Comparison of ENCODE assay signal across 14 cellular contexts in genomic region chr1:178232108-178232507, GRCh38.
DNase-seq lines count a peak whose midpoint lies in the region; ATAC-seq, FAIRE-seq and TF ChIP-seq lines count a peak whose summit lies in the region.
"Had no signal": no experiment of that assay in that cellular context is flagged by ENCODE, and none has a peak within 500 bp of the region (broad histone marks: within the 10 kb centered on the region; RNA-seq: fewer than 3 reads in every experiment).

No MANE protein-coding gene starts in this region.

- H4K20me1 ChIP-seq in HepG2 (ENCODE audit: insufficient read depth, low read length) = no peaks in the 10 kb centered on the region

- no peak for TF ChIP-seq RAD21 in HepG2 (CRISPR knock-in tag; IDR thresholded peaks at IDR 0.05)

- TF ChIP-seq EP300 in HepG2 (IDR thresholded peaks at IDR 0.05; ENCODE audit: low read depth in 2 of 2, low read length in 2 of 2) (no peak), HepG2 (CRISPR knock-in tag; IDR thresholded peaks at IDR 0.05; ENCODE audit: borderline replicate concordance) (no peak)

- no peak overlapping the region for H3K27ac ChIP-seq in HepG2 (ENCODE audit: extremely low read length, insufficient read depth, low read length)
- no peak overlapping the region for H3K27ac ChIP-seq in right lobe of liver
- peak overlapping the region; percentile 14 for H3K27ac ChIP-seq in epithelial cell of prostate
- H3K27ac ChIP-seq: C4-2B had no signal

- no peaks in the 10 kb centered on the region for H3K36me3 ChIP-seq in HepG2 (replicated peaks in 1 of 2; ENCODE audit: control insufficient read depth in 1 of 2, insufficient read depth in 2 of 2, low read length in 2 of 2)
- H3K36me3 ChIP-seq in right lobe of liver = no peaks in the 10 kb centered on the region

- no peak overlapping the region for H3K4me2 ChIP-seq in HepG2 (ENCODE audit: low read depth, low read length)

- H3K4me3 ChIP-seq in HepG2 (replicated peaks in 1 of 3; ENCODE audit: insufficient read depth in 1 of 3, low read depth in 2 of 3, low read length in 3 of 3) (no peak overlapping the region), right lobe of liver (no peak overlapping the region)
- H3K4me3 ChIP-seq: GM12878 had no signal

- in situ Hi-C loops in HepG2 (cut with HindIII; ENCODE audit: extremely low pct_ligation_motif_present, low pct_unique_long_range_greater_than_20kb) = no loop called here

- BruUV-seq in HepG2 (replicated peaks; lab: Mats Ljungman, UMichigan) = no TSS peak

- ATAC-seq in HepG2 = no peak
- no peak for ATAC-seq in right lobe of liver
- ATAC-seq in WTC11 = no peak
- no peak for ATAC-seq in HG02798 (IDR thresholded peaks at IDR 0.05; ENCODE audit: poor library complexity, unreplicated experiment)
- ATAC-seq: GM12878 had no signal

- CTCF ChIA-PET in HepG2 (lab: Yijun Ruan, JAX; ENCODE audit: low intra/inter-chr PET ratio, low total read pairs) = no interaction called here
- CTCF ChIA-PET in WTC11 (lab: Charles Lee) = no interaction called here

- no peak overlapping the region for H3K4me3 Mint-ChIP-seq in WTC11
- H3K4me3 Mint-ChIP-seq: B cell; CD4-positive, alpha-beta memory T cell had no signal

- H3K79me2 ChIP-seq in HepG2 (ENCODE audit: insufficient read depth, low read length) = no peaks in the 10 kb centered on the region

- POLR2A ChIA-PET in HepG2 (lab: Yijun Ruan, JAX) (no interaction called here), WTC11 (lab: Charles Lee) (no interaction called here)

- H3K9me3 ChIP-seq in HepG2 (ENCODE audit: low read length) (no peaks in the 10 kb centered on the region), right lobe of liver (no peaks in the 10 kb centered on the region)

- no peaks in the 10 kb centered on the region for H3K27me3 ChIP-seq in HepG2 (ENCODE audit: control insufficient read depth in 1 of 2, insufficient read depth in 2 of 2, low read length in 2 of 2)
- H3K27me3 ChIP-seq in right lobe of liver = no peaks in the 10 kb centered on the region

- no peaks in the 10 kb centered on the region for H3K9me3 Mint-ChIP-seq in WTC11

- no peak overlapping the region for H3K9ac ChIP-seq in HepG2 (ENCODE audit: insufficient read depth, low read depth, low read length)

- peak overlapping the region; percentile 34; the same call in 1 of the 2 replicates for H3K27ac Mint-ChIP-seq in WTC11
- H3K27ac Mint-ChIP-seq: B cell; CD4-positive, alpha-beta memory T cell had no signal

- no peak for FAIRE-seq in HepG2 (lab: Jason Lieb, UNC)
- FAIRE-seq in H54 (lab: Jason Lieb, UNC) = no peak
- FAIRE-seq: GM12878, GM18507 had no signal

- DNase-seq in HepG2 (ENCODE audit: low spot score) = no peak
- DNase-seq in right lobe of liver = no peak
- no peak for DNase-seq in WTC11 (ENCODE audit: low spot score)
- no peak for DNase-seq in epithelial cell of prostate (ENCODE audit: low read depth, low spot score)
- DNase-seq in H54 (ENCODE audit: insufficient read length, low spot score) = no peak
- DNase-seq in HCEC 1CT = no peak
- DNase-seq: CD4-positive, alpha-beta memory T cell; DMS53; H7 had no signal

- TF ChIP-seq CTCF in HepG2 (CRISPR knock-in tag; IDR thresholded peaks at IDR 0.05) (no peak), right lobe of liver (IDR thresholded peaks at IDR 0.05) (no peak), WTC11 (IDR thresholded peaks at IDR 0.05) (no peak)

- peaks cover 31% of the 10 kb centered on the region for H3K4me1 Mint-ChIP-seq in WTC11
- H3K4me1 Mint-ChIP-seq: B cell; CD4-positive, alpha-beta memory T cell had no signal

- no peak for TF ChIP-seq POLR2A in HepG2 (IDR thresholded peaks at IDR 0.05; ENCODE audit: insufficient read depth in 1 of 2, low read depth in 2 of 2, low read length in 2 of 2)
- TF ChIP-seq POLR2A in right lobe of liver (IDR thresholded peaks at IDR 0.05) = no peak
- no peak for TF ChIP-seq POLR2A in H54 (IDR thresholded peaks at IDR 0.05; ENCODE audit: low read depth, low read length)

- H2AFZ ChIP-seq in HepG2 (ENCODE audit: low read length) = no peak overlapping the region

- intact Hi-C loops in HepG2 (cut with micrococcal nuclease; ENCODE audit: unreplicated experiment) (no loop called here), right lobe of liver (cut with DNase I) (no loop called here)

- no peaks in the 10 kb centered on the region for H3K4me1 ChIP-seq in HepG2 (ENCODE audit: insufficient read depth, low read length)
- H3K4me1 ChIP-seq in right lobe of liver = no peaks in the 10 kb centered on the region

- no peaks in the 10 kb centered on the region for H3K36me3 Mint-ChIP-seq in WTC11
- H3K36me3 Mint-ChIP-seq: CD4-positive, alpha-beta memory T cell had no signal

- H3K27me3 Mint-ChIP-seq in WTC11 (ENCODE audit: low read depth) = no peaks in the 10 kb centered on the region
- H3K27me3 Mint-ChIP-seq: CD4-positive, alpha-beta memory T cell had no signal

TF ChIP-seq in HepG2, 621 proteins besides CTCF, POLR2A, EP300 and RAD21 (continues in another document):
- TF ChIP-seq ZNF589 (CRISPR knock-in tag; conservative IDR thresholded peaks at IDR 0.05) = no peak
- TF ChIP-seq MAFF (IDR thresholded peaks at IDR 0.05; ENCODE audit: low read depth, low read length) = 0 out of 2 replicates have a peak, but pooled peaks have one; percentile 47
- TF ChIP-seq ZNF10 (CRISPR knock-in tag; IDR thresholded peaks at IDR 0.05; ENCODE audit: borderline replicate concordance, low read depth) = no peak
- no peak for TF ChIP-seq HOXA7 (CRISPR knock-in tag; IDR thresholded peaks at IDR 0.05)
- TF ChIP-seq E2F2 (CRISPR knock-in tag; IDR thresholded peaks at IDR 0.05; ENCODE audit: borderline replicate concordance) = no peak
- no peak for TF ChIP-seq ZNF333 (CRISPR knock-in tag; IDR thresholded peaks at IDR 0.05; ENCODE audit: borderline replicate concordance)
- TF ChIP-seq, protein P1, sequence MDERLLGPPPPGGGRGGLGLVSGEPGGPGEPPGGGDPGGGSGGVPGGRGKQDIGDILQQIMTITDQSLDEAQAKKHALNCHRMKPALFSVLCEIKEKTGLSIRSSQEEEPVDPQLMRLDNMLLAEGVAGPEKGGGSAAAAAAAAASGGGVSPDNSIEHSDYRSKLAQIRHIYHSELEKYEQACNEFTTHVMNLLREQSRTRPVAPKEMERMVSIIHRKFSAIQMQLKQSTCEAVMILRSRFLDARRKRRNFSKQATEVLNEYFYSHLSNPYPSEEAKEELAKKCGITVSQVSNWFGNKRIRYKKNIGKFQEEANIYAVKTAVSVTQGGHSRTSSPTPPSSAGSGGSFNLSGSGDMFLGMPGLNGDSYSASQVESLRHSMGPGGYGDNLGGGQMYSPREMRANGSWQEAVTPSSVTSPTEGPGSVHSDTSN (CRISPR knock-in tag; IDR thresholded peaks at IDR 0.05) = no peak
- TF ChIP-seq ZNF652 (CRISPR knock-in tag; IDR thresholded peaks at IDR 0.05; ENCODE audit: borderline replicate concordance, low read depth) = no peak
- no peak for TF ChIP-seq TP53 (CRISPR knock-in tag; conservative IDR thresholded peaks at IDR 0.05)
- peak; percentile 23 to 58; a peak in 3 of 4 replicates for TF ChIP-seq MAFK (conservative IDR thresholded peaks at IDR 0.05 in 1 of 2, IDR thresholded peaks at IDR 0.05 in 1 of 2; ENCODE audit: low read length in 2 of 2)
- TF ChIP-seq ZNF446 (CRISPR knock-in tag; IDR thresholded peaks at IDR 0.05) = no peak

TF ChIP-seq in WTC11, 78 proteins besides CTCF, POLR2A, EP300 and RAD21 (continues in another document):
- no peak for TF ChIP-seq NFE2L1 (CRISPR knock-in tag; IDR thresholded peaks at IDR 0.05)
- TF ChIP-seq ATF6 (CRISPR knock-in tag; IDR thresholded peaks at IDR 0.05) = no peak
- TF ChIP-seq TEAD1 (CRISPR knock-in tag; IDR thresholded peaks at IDR 0.05) = no peak
- TF ChIP-seq, protein P2, sequence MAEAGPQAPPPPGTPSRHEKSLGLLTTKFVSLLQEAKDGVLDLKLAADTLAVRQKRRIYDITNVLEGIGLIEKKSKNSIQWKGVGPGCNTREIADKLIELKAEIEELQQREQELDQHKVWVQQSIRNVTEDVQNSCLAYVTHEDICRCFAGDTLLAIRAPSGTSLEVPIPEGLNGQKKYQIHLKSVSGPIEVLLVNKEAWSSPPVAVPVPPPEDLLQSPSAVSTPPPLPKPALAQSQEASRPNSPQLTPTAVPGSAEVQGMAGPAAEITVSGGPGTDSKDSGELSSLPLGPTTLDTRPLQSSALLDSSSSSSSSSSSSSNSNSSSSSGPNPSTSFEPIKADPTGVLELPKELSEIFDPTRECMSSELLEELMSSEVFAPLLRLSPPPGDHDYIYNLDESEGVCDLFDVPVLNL (CRISPR knock-in tag; IDR thresholded peaks at IDR 0.05; ENCODE audit: borderline replicate concordance, low read depth) = no peak
- TF ChIP-seq ATF3 (CRISPR knock-in tag; conservative IDR thresholded peaks at IDR 0.05) = no peak
- no peak for TF ChIP-seq SMAD3 (CRISPR knock-in tag; IDR thresholded peaks at IDR 0.05; ENCODE audit: borderline replicate concordance)
- TF ChIP-seq TEAD4 (CRISPR knock-in tag; IDR thresholded peaks at IDR 0.05) = no peak
- TF ChIP-seq, protein P3, sequence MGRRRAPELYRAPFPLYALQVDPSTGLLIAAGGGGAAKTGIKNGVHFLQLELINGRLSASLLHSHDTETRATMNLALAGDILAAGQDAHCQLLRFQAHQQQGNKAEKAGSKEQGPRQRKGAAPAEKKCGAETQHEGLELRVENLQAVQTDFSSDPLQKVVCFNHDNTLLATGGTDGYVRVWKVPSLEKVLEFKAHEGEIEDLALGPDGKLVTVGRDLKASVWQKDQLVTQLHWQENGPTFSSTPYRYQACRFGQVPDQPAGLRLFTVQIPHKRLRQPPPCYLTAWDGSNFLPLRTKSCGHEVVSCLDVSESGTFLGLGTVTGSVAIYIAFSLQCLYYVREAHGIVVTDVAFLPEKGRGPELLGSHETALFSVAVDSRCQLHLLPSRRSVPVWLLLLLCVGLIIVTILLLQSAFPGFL (CRISPR knock-in tag; IDR thresholded peaks at IDR 0.05; ENCODE audit: borderline replicate concordance) = no peak
- no peak for TF ChIP-seq SOX15 (CRISPR knock-in tag; IDR thresholded peaks at IDR 0.05)
